In the genomic region with DNA sequence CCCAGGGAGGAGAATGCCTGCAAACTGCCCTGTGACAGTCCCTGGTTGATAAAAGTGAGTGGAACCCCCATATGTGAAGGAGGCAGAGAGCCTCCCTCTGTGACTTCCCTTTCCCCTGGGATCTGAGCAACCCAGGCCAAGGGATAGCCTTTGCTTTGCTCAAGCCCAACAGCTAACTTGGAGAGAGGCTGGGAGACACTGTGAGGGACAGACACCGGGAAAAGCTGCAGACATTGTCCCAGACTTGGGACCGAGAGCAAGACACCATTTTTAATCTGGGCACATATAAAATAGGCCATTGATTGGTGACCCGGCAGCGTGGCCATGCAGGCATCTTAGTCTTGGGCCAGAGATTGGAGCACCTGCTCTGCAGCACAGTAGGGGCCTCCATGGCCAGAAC, we compare ENCODE assay signal across 22 cellular contexts.
DNase-seq lines count a peak whose midpoint lies in the region; ATAC-seq and TF ChIP-seq lines count a peak whose summit lies in the region.
"Had no signal": no experiment of that assay in that cellular context is flagged by ENCODE, and none has a peak within 500 bp of the region (broad histone marks: within the 10 kb centered on the region; RNA-seq: fewer than 3 reads in every experiment).

No MANE protein-coding gene starts in this region.

- no peak overlapping the region for H3K9ac ChIP-seq in endodermal cell (ENCODE audit: extremely low read depth, low read length, poor library complexity, severe bottlenecking)
- H3K9ac ChIP-seq: BLaER1 treated with 17β-estradiol and CSF1 and Interleukin-3, amounts not matched to agents 10 nM and 100 nM had no signal

- H3K9me3 ChIP-seq in endodermal cell (ENCODE audit: control insufficient read depth, low read length): peaks cover 1% of the 10 kb centered on the region
- H3K9me3 ChIP-seq in lung (ENCODE audit: control insufficient read depth in 2 of 2, insufficient read depth in 1 of 2, low read length in 1 of 2): peaks cover 3 to 13% of the 10 kb centered on the region in 2 donors
- H3K9me3 ChIP-seq: BE2C had no signal

- H3K27ac ChIP-seq in endodermal cell (ENCODE audit: low read depth, low read length) (no peak overlapping the region), lung (ENCODE audit: low read depth in 1 of 2, low read length in 1 of 2) (no peak overlapping the region)
- H3K27ac ChIP-seq: 22Rv1; BLaER1 treated with 17β-estradiol and CSF1 and Interleukin-3, amounts not matched to agents 10 nM and 100 nM had no signal

- no peak for ATAC-seq in activated CD8-positive, alpha-beta memory T cell treated with anti-CD3 and anti-CD28 coated beads, Interleukin-2, amount 10 ng/mL, durations not matched to agents 7 days and 5 days
- ATAC-seq in lung (ENCODE audit: insufficient read depth, low FRiP score) (no peak), GM21447 (IDR thresholded peaks at IDR 0.05; ENCODE audit: unreplicated experiment) (no peak)
- ATAC-seq: GM12878 had no signal

- H3K9me3 Mint-ChIP-seq in activated CD8-positive, alpha-beta memory T cell treated with anti-CD3 and anti-CD28 coated beads, Interleukin-2, amount 10 ng/mL, durations not matched to agents 7 days and 5 days (ENCODE audit: low read depth): peaks cover 2% of the 10 kb centered on the region
- peaks cover 34% of the 10 kb centered on the region for H3K9me3 Mint-ChIP-seq in endodermal cell
- H3K9me3 Mint-ChIP-seq in nephron progenitor cell: peaks cover 62% of the 10 kb centered on the region

- DNase-seq in activated CD8-positive, alpha-beta memory T cell treated with anti-CD3 and anti-CD28 coated beads, Interleukin-2, amount 10 ng/mL, durations not matched to agents 7 days and 5 days: peak; percentile 11
- no peak for DNase-seq in activated CD8-positive, alpha-beta memory T cell treated with anti-CD3 and anti-CD28 coated beads, Interleukin-2, amount 50 U/mL, for 48 hours
- DNase-seq in endodermal cell: peak; percentile 19
- DNase-seq in lung (ENCODE audit: low spot score): peak; percentile 2
- DNase-seq in nephron progenitor cell: no peak
- DNase-seq: ACHN; AML-193; BE2C; CD4-positive, alpha-beta T cell; CD8-positive, alpha-beta memory T cell; DMS 273 treated with DMSO at 0.1 percent for 48 hours; DMS79; EL; GDM1; GOT3; HFFc6 had no signal

- H3K4me3 Mint-ChIP-seq in activated CD8-positive, alpha-beta memory T cell treated with anti-CD3 and anti-CD28 coated beads, Interleukin-2, amount 10 ng/mL, durations not matched to agents 7 days and 5 days: no peak overlapping the region
- no peak overlapping the region for H3K4me3 Mint-ChIP-seq in endodermal cell
- H3K4me3 Mint-ChIP-seq in nephron progenitor cell: no peak overlapping the region
- H3K4me3 Mint-ChIP-seq: CD14-positive monocyte; CD4-positive, alpha-beta T cell; CD8-positive, alpha-beta memory T cell; HFFc6 had no signal

- no peaks in the 10 kb centered on the region for H3K27me3 ChIP-seq in endodermal cell (ENCODE audit: control insufficient read depth, insufficient read depth, low read length, poor library complexity, severe bottlenecking)
- no peaks in the 10 kb centered on the region for H3K27me3 ChIP-seq in lung (ENCODE audit: control insufficient read depth, insufficient read depth)
- H3K27me3 ChIP-seq: BE2C; BLaER1 treated with 17β-estradiol and CSF1 and Interleukin-3, amounts not matched to agents 10 nM and 100 nM had no signal

- H3K36me3 Mint-ChIP-seq in activated CD8-positive, alpha-beta memory T cell treated with anti-CD3 and anti-CD28 coated beads, Interleukin-2, amount 10 ng/mL, durations not matched to agents 7 days and 5 days: no peaks in the 10 kb centered on the region
- H3K36me3 Mint-ChIP-seq in endodermal cell (ENCODE audit: low read depth) (no peaks in the 10 kb centered on the region), nephron progenitor cell (ENCODE audit: low read depth) (peaks cover 6% of the 10 kb centered on the region)
- H3K36me3 Mint-ChIP-seq: CD14-positive monocyte; CD8-positive, alpha-beta memory T cell had no signal

- no peaks in the 10 kb centered on the region for H3K27me3 Mint-ChIP-seq in activated CD8-positive, alpha-beta memory T cell treated with anti-CD3 and anti-CD28 coated beads, Interleukin-2, amount 10 ng/mL, durations not matched to agents 7 days and 5 days
- H3K27me3 Mint-ChIP-seq in endodermal cell (ENCODE audit: insufficient read depth): peaks cover 10% of the 10 kb centered on the region
- no peaks in the 10 kb centered on the region for H3K27me3 Mint-ChIP-seq in nephron progenitor cell (ENCODE audit: low read depth, poor library complexity)

- H3K4me3 ChIP-seq in endodermal cell (ENCODE audit: low read length): no peak overlapping the region
- no peak overlapping the region for H3K4me3 ChIP-seq in lung
- H3K4me3 ChIP-seq: BLaER1 treated with 17β-estradiol and CSF1 and Interleukin-3, amounts not matched to agents 10 nM and 100 nM; GM12878; HAP-1 had no signal

- WGBS in endodermal cell (ENCODE audit: insufficient coverage in 1 of 2, insufficient read length in 1 of 2), 2 experiments: 95% methylated on average over 2 to 4 of the region's 4 CpGs
- WGBS in lung, 2 donors: 93 to 97% methylated on average over 4 of the region's 4 CpGs

- H3K4me1 Mint-ChIP-seq in activated CD8-positive, alpha-beta memory T cell treated with anti-CD3 and anti-CD28 coated beads, Interleukin-2, amount 10 ng/mL, durations not matched to agents 7 days and 5 days: no peaks in the 10 kb centered on the region
- H3K4me1 Mint-ChIP-seq in endodermal cell (no peaks in the 10 kb centered on the region), nephron progenitor cell (no peaks in the 10 kb centered on the region)
- H3K4me1 Mint-ChIP-seq: CD14-positive monocyte; CD8-positive, alpha-beta memory T cell had no signal

- H3K36me3 ChIP-seq in endodermal cell (ENCODE audit: control insufficient read depth, insufficient read depth, low read length) (no peaks in the 10 kb centered on the region), lung (ENCODE audit: control insufficient read depth in 2 of 2, insufficient read depth in 2 of 2, low read length in 2 of 2) (no peaks in the 10 kb centered on the region)
- H3K36me3 ChIP-seq: BE2C; BLaER1 treated with 17β-estradiol and CSF1 and Interleukin-3, amounts not matched to agents 10 nM and 100 nM; HAP-1 had no signal

- CTCF ChIA-PET in activated CD8-positive, alpha-beta memory T cell treated with anti-CD3 and anti-CD28 coated beads, Interleukin-2, amount 10 ng/mL, durations not matched to agents 7 days and 5 days (lab: Charles Lee): interaction anchor here (1.0 kb wide), 1 partner anchor 222 kb away, joined by 3 read pairs; no protein-coding TSS in a partner anchor

- no peak overlapping the region for H3K27ac Mint-ChIP-seq in activated CD8-positive, alpha-beta memory T cell treated with anti-CD3 and anti-CD28 coated beads, Interleukin-2, amount 10 ng/mL, durations not matched to agents 7 days and 5 days
- H3K27ac Mint-ChIP-seq in endodermal cell (no peak overlapping the region), nephron progenitor cell (no peak overlapping the region)
- H3K27ac Mint-ChIP-seq: CD14-positive monocyte; CD4-positive, alpha-beta T cell; CD8-positive, alpha-beta memory T cell; HFFc6 had no signal

- H3K4me1 ChIP-seq in endodermal cell (ENCODE audit: control insufficient read depth, insufficient read depth, low read length) (no peaks in the 10 kb centered on the region), lung (ENCODE audit: control insufficient read depth in 2 of 2, insufficient read depth in 2 of 2, low read length in 2 of 2) (no peaks in the 10 kb centered on the region)
- H3K4me1 ChIP-seq: BE2C, HAP-1 had no signal

- TF ChIP-seq CTCF in endodermal cell (conservative IDR thresholded peaks at IDR 0.05): no peak
- TF ChIP-seq CTCF in lung (IDR thresholded peaks at IDR 0.05; ENCODE audit: control extremely low read depth, extremely low read depth): no peak
- no peak for TF ChIP-seq CTCF in nephron progenitor cell (IDR thresholded peaks at IDR 0.05)

Comparison
In these comparisons a context has a peak if more than half of its experiments do, and no peak if none do; other contexts are left out.
1. DNase-seq: peak in activated CD8-positive, alpha-beta memory T cell treated with anti-CD3 and anti-CD28 coated beads, Interleukin-2, amount 10 ng/mL, durations not matched to agents 7 days and 5 days (single experiment), endodermal cell (single experiment) and lung (single experiment); none in activated CD8-positive, alpha-beta memory T cell treated with anti-CD3 and anti-CD28 coated beads, Interleukin-2, amount 50 U/mL, for 48 hours (single experiment) and nephron progenitor cell (single experiment).